In genomic region chr14:76762617-76763361, GRCh38 we compare ENCODE assay signal across 8 cellular contexts. TPM values are rescaled to one million over a fixed set of nuclear protein-coding genes. Genes with fewer than 3 reads are reported as not detected.
DNase-seq lines count a peak whose midpoint lies in the region; ATAC-seq and TF ChIP-seq lines count a peak whose summit lies in the region.

No MANE protein-coding gene starts in this region.

- TF ChIP-seq CTCF in AG04450 (IDR thresholded peaks at IDR 0.05; ENCODE audit: low read depth, low read length) (no peak), Loucy (conservative IDR thresholded peaks at IDR 0.05; ENCODE audit: low read length) (no peak), endodermal cell (conservative IDR thresholded peaks at IDR 0.05) (no peak)

- H3K9me3 Mint-ChIP-seq in endodermal cell (no peaks in the 10 kb centered on the region), naive B cell (no peaks in the 10 kb centered on the region)

- H3K4me3 Mint-ChIP-seq in endodermal cell (peak overlapping the region; percentile 65), naive B cell (peak overlapping the region; percentile 74 to 91 (median 84))

- no peak overlapping the region for H2AFZ ChIP-seq in Loucy (ENCODE audit: low read length)

- H3K9me3 ChIP-seq in AG04450 (ENCODE audit: control insufficient read depth, insufficient read depth, low read length), result no peaks in the 10 kb centered on the region; the same call in 1 of the 2 replicates
- no peaks in the 10 kb centered on the region for H3K9me3 ChIP-seq in Loucy (ENCODE audit: insufficient read depth, low read depth, low read length)
- H3K9me3 ChIP-seq in endodermal cell (ENCODE audit: control insufficient read depth, low read length), result no peaks in the 10 kb centered on the region

- H4K20me1 ChIP-seq in Loucy (ENCODE audit: insufficient read depth, low read length, poor library complexity, severe bottlenecking), result peaks cover 10% of the 10 kb centered on the region

- peak overlapping the region; percentile 76 for H3K4me2 ChIP-seq in Loucy (ENCODE audit: low read depth, low read length, poor library complexity, severe bottlenecking)

- H3K27me3 ChIP-seq in AG04450 (ENCODE audit: control insufficient read depth, insufficient read depth, low read length) (no peaks in the 10 kb centered on the region), Loucy (ENCODE audit: insufficient read depth, low read length, poor library complexity, severe bottlenecking) (no peaks in the 10 kb centered on the region), endodermal cell (ENCODE audit: control insufficient read depth, insufficient read depth, low read length, poor library complexity, severe bottlenecking) (peaks cover 50% of the 10 kb centered on the region)

- peak overlapping the region; percentile 66 for H3K9ac ChIP-seq in Loucy (ENCODE audit: low read depth, low read length, poor library complexity, severe bottlenecking)
- no peak overlapping the region for H3K9ac ChIP-seq in endodermal cell (ENCODE audit: extremely low read depth, low read length, poor library complexity, severe bottlenecking)

- POLR2A ChIA-PET in AG04450 (lab: Yijun Ruan, JAX), result interaction anchor here (1.4 kb wide), 1 partner anchor 50 kb away, joined by 3 read pairs; the partner anchor contains the start of gene ANGEL1

- H3K27ac Mint-ChIP-seq in endodermal cell (no peak overlapping the region), naive B cell (peak overlapping the region in 1 of 6 donors; percentile 28)

- peaks cover 7% of the 10 kb centered on the region; the same call in 1 of the 2 replicates for H3K79me2 ChIP-seq in Loucy (ENCODE audit: insufficient read depth, low read length)

- peaks cover 75% of the 10 kb centered on the region for H3K27me3 Mint-ChIP-seq in endodermal cell (ENCODE audit: insufficient read depth)
- peaks cover 47 to 72% (median 61%) of the 10 kb centered on the region in 3 donors for H3K27me3 Mint-ChIP-seq in naive B cell

- CTCF ChIA-PET in AG04450 (lab: Charles Lee), result no interaction called here

- H3K4me3 ChIP-seq in AG04450 (ENCODE audit: low read depth, low read length) (peak overlapping the region; percentile 73), Loucy (ENCODE audit: low read length, poor library complexity, severe bottlenecking) (peak overlapping the region; percentile 79), endodermal cell (ENCODE audit: low read length) (peak overlapping the region; percentile 82)

- H3K4me1 Mint-ChIP-seq in endodermal cell, result peaks cover 5% of the 10 kb centered on the region
- H3K4me1 Mint-ChIP-seq in naive B cell, result peaks cover 6 to 15% (median 13%) of the 10 kb centered on the region in 3 donors

- no peaks in the 10 kb centered on the region for H3F3A ChIP-seq in Loucy (ENCODE audit: low read depth)

- peaks cover 26% of the 10 kb centered on the region for H3K4me1 ChIP-seq in Loucy (ENCODE audit: insufficient read depth, low read length, poor library complexity, severe bottlenecking)
- H3K4me1 ChIP-seq in endodermal cell (ENCODE audit: control insufficient read depth, insufficient read depth, low read length), result no peaks in the 10 kb centered on the region

- ATAC-seq in naive B cell (ENCODE audit: low read depth in 2 of 2), result no peak
- no peak for ATAC-seq in esophagus mucosa

- H3K9me2 ChIP-seq in Loucy (replicated peaks; ENCODE audit: low read depth, low read length), result no peaks in the 10 kb centered on the region

- H3K36me3 Mint-ChIP-seq in endodermal cell (ENCODE audit: low read depth) (peaks cover 3% of the 10 kb centered on the region), naive B cell (no peaks in the 10 kb centered on the region)

- no peak overlapping the region for H3K27ac ChIP-seq in AG04450 (ENCODE audit: low read depth, low read length)
- no peak overlapping the region for H3K27ac ChIP-seq in endodermal cell (ENCODE audit: low read depth, low read length)

- 85 to 87% methylated on average over 15 to 27 of the region's 27 CpGs for WGBS in endodermal cell (ENCODE audit: insufficient coverage in 1 of 2, insufficient read length in 1 of 2), 2 experiments

- DNase-seq in AG04450 (ENCODE audit: low read depth, low spot score), result no peak
- DNase-seq in endodermal cell, result peak; percentile 45
- DNase-seq in naive B cell, result no peak
- DNase-seq in NCI-H526 treated with DMSO at 0.1 percent for 48 hours (lab: John Stamatoyannopoulos, UW), result no peak
- no peak for DNase-seq in NCI-H1436 (lab: John Stamatoyannopoulos, UW)
- no peak for DNase-seq in NCI-H146 (lab: John Stamatoyannopoulos, UW)

- no peaks in the 10 kb centered on the region for H3K36me3 ChIP-seq in Loucy (ENCODE audit: insufficient read depth, low read length)
- H3K36me3 ChIP-seq in endodermal cell (ENCODE audit: control insufficient read depth, insufficient read depth, low read length), result no peaks in the 10 kb centered on the region

RNA-seq across cellular contexts. Expression of gene VASH1, which starts 1.5 kb away (rescaled TPM):
- polyA plus RNA-seq in AG04450 (2011; rRNA removed) (5.0 and 6.0 TPM in 2 replicates), naive B cell (ENCODE audit: low read depth in 6 of 6) (under 1 TPM in 5 of 6 donors, not detected in 1; 0.05 to 0.61 (median 0.39) TPM)
- polyA minus RNA-seq in AG04450 (2011; rRNA and poly(A)+ RNA removed), result 7.2 and 8.5 TPM in 2 replicates
- total RNA-seq in endodermal cell (10 to 100 TPM; 10.3 to 19.8 TPM), esophagus mucosa (1.4 TPM)
- 39.3 TPM for polyA plus RNA-seq in endodermal cell (2013, experiment 1 of 2)
- polyA plus RNA-seq in endodermal cell (2013, experiment 2 of 2), result 42.6 TPM

RNA-seq across cellular contexts. Expression of gene ANGEL1, which starts 49.9 kb away (rescaled TPM):
- polyA plus RNA-seq in AG04450 (2011; rRNA removed) (12.8 and 13.1 TPM in 2 replicates), naive B cell (ENCODE audit: low read depth in 6 of 6) (10 to 100 TPM; 19.6 to 30.1 (median 21.7) TPM)
- 13.4 and 14.8 TPM in 2 replicates for polyA minus RNA-seq in AG04450 (2011; rRNA and poly(A)+ RNA removed)
- total RNA-seq in endodermal cell (10 to 100 TPM; 21.5 to 32.5 TPM), esophagus mucosa (9.3 TPM)
- polyA plus RNA-seq in endodermal cell (2013, experiment 1 of 2), result 26.1 TPM
- 22.1 TPM for polyA plus RNA-seq in endodermal cell (2013, experiment 2 of 2)
